ENCODE assay signal across 1 cellular context in the genomic region with DNA sequence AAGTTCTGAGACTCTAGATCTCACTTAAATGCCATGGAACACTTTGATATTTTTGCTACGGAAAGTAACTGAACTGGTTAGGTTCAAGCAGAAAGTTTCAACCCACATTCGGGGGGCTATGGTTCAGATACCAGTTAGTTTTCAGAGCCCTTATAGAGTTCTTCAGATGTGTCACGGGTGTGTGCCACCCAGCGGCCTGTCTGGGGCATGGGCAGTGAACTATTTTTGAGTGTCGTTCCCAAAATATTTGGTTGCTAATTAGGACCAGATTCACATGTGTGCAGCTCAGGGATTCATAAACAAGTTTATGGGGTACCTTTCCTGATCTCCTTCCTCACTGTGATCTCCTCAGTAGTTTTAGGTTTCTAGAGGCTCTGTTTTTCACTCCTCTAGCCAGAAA.
TF ChIP-seq lines count a peak whose summit lies in the region.

No MANE protein-coding gene starts in this region.

TF ChIP-seq in IMR-90, 13 proteins besides CTCF, POLR2A, EP300 and RAD21 (continued from another document):
- no peak for TF ChIP-seq RCOR1 (IDR thresholded peaks at IDR 0.05; ENCODE audit: insufficient replicate concordance, low read length)
- no peak for TF ChIP-seq CEBPB (IDR thresholded peaks at IDR 0.05; ENCODE audit: low read depth, low read length)
- TF ChIP-seq CHD1 (IDR thresholded peaks at IDR 0.05; ENCODE audit: low read depth, low read length) = no peak
